In the genomic region with DNA sequence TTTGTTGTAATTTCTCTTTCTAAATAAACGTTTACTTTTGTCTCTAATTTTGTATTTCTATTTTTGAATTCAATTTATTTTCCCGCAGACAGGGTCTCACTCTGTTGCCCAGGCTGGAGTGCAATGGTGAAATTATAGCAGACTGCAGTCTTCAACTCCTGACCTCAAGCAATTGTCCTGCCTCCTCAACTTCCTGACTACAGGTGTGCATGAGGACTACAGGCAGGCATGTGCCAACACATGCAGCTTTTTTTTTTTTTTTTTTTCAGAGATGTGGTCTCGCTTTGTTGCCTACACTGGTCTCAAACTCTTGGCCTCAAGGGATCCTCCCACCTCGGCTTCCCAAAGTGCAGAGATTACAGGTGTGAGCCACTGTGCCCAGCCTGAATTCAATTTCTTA, we compare ENCODE assay signal across 22 cellular contexts. TPM values are rescaled to one million over a fixed set of nuclear protein-coding genes. Genes with fewer than 3 reads are reported as not detected.
A peak's percentile ranks its signal among the peaks of the same experiment; 100 is the strongest.
DNase-seq lines count a peak whose midpoint lies in the region; ATAC-seq and TF ChIP-seq lines count a peak whose summit lies in the region.
"Had no signal": no experiment of that assay in that cellular context is flagged by ENCODE, and none has a peak within 500 bp of the region (broad histone marks: within the 10 kb centered on the region; RNA-seq: fewer than 3 reads in every experiment).

No MANE protein-coding gene starts in this region.

- H3K27ac ChIP-seq in MM.1S (ENCODE audit: low read length) (peak overlapping the region; percentile 66), endodermal cell (ENCODE audit: low read depth, low read length) (no peak overlapping the region)
- H3K27ac ChIP-seq: A549, hepatocyte, upper lobe of left lung had no signal

- no peaks in the 10 kb centered on the region for H4K20me1 ChIP-seq in MM.1S (ENCODE audit: insufficient read depth, low read length)

- H3K9ac ChIP-seq in MM.1S (ENCODE audit: low read length) (no peak overlapping the region), endodermal cell (ENCODE audit: extremely low read depth, low read length, poor library complexity, severe bottlenecking) (no peak overlapping the region)

- peaks cover 34% of the 10 kb centered on the region for H3F3A ChIP-seq in MM.1S (ENCODE audit: insufficient read depth, low read length)

- H3K4me1 Mint-ChIP-seq in activated CD8-positive, alpha-beta T cell treated with anti-CD3 and anti-CD28 coated beads, Interleukin-2, amount 10 ng/mL, durations not matched to agents 7 days and 5 days (ENCODE audit: low read depth) = peaks cover 77% of the 10 kb centered on the region
- H3K4me1 Mint-ChIP-seq in activated CD8-positive, alpha-beta T cell treated with anti-CD3 and anti-CD28 coated beads for 36 hours (ENCODE audit: low read depth) = peaks cover 48% of the 10 kb centered on the region
- peaks cover 3% of the 10 kb centered on the region for H3K4me1 Mint-ChIP-seq in endodermal cell
- H3K4me1 Mint-ChIP-seq in stimulated activated effector memory CD8-positive, alpha-beta T cell treated with anti-CD3 and anti-CD28 coated beads, Interleukin-12 subunit alpha, Interleukin-12 subunit beta, amount 100 ng/mL, for 72 hours = peaks cover 35% of the 10 kb centered on the region

- no peaks in the 10 kb centered on the region for H3K27me3 Mint-ChIP-seq in activated CD8-positive, alpha-beta T cell treated with anti-CD3 and anti-CD28 coated beads, Interleukin-2, amount 10 ng/mL, durations not matched to agents 7 days and 5 days (ENCODE audit: low read depth)
- no peaks in the 10 kb centered on the region for H3K27me3 Mint-ChIP-seq in activated CD8-positive, alpha-beta T cell treated with anti-CD3 and anti-CD28 coated beads for 36 hours
- H3K27me3 Mint-ChIP-seq in endodermal cell (ENCODE audit: insufficient read depth) = no peaks in the 10 kb centered on the region

- CTCF ChIA-PET in activated CD8-positive, alpha-beta T cell treated with anti-CD3 and anti-CD28 coated beads, Interleukin-2, amount 10 ng/mL, durations not matched to agents 7 days and 5 days (lab: Charles Lee) = interaction anchor here (1.0 to 11.9 kb wide), 15 partner anchors 10 to 107 kb away, joined by 3 to 118 read pairs (median 6); a partner anchor contains a TSS
- CTCF ChIA-PET in activated CD8-positive, alpha-beta T cell treated with anti-CD3 and anti-CD28 coated beads for 36 hours (lab: Charles Lee) = interaction anchor here (0.9 to 2.4 kb wide), 8 partner anchors 10 to 195 kb away, joined by 3 to 9 read pairs (median 4); a partner anchor contains a TSS

- no peak overlapping the region for H3K4me3 Mint-ChIP-seq in activated CD8-positive, alpha-beta T cell treated with anti-CD3 and anti-CD28 coated beads, Interleukin-2, amount 10 ng/mL, durations not matched to agents 7 days and 5 days
- H3K4me3 Mint-ChIP-seq in activated CD8-positive, alpha-beta T cell treated with anti-CD3 and anti-CD28 coated beads for 36 hours = no peak overlapping the region
- no peak overlapping the region for H3K4me3 Mint-ChIP-seq in endodermal cell
- H3K4me3 Mint-ChIP-seq in stimulated activated effector memory CD8-positive, alpha-beta T cell treated with anti-CD3 and anti-CD28 coated beads, Interleukin-12 subunit alpha, Interleukin-12 subunit beta, amount 100 ng/mL, for 72 hours = peak overlapping the region; percentile 2

- H3K79me2 ChIP-seq in MM.1S (ENCODE audit: low read length) = no peaks in the 10 kb centered on the region
- H3K79me2 ChIP-seq: hepatocyte had no signal

- no peak for DNase-seq in activated CD8-positive, alpha-beta T cell treated with anti-CD3 and anti-CD28 coated beads, Interleukin-2, amount 10 ng/mL, durations not matched to agents 7 days and 5 days
- no peak for DNase-seq in activated CD8-positive, alpha-beta T cell treated with anti-CD3 and anti-CD28 coated beads for 36 hours
- DNase-seq in MM.1S = peak; percentile 95
- no peak for DNase-seq in endodermal cell
- DNase-seq in stimulated activated effector memory CD8-positive, alpha-beta T cell treated with anti-CD3 and anti-CD28 coated beads, Interleukin-12 subunit alpha, Interleukin-12 subunit beta, amount 100 ng/mL, for 72 hours (ENCODE audit: low spot score in 2 of 2) = no peak
- DNase-seq in NCI-H1436 (lab: John Stamatoyannopoulos, UW) = no peak
- DNase-seq in sciatic nerve (ENCODE audit: low spot score) = no peak
- DNase-seq in glomerular visceral epithelial cell (ENCODE audit: extremely low spot score) = no peak
- DNase-seq: activated naive CD4-positive, alpha-beta T cell treated with anti-CD3 and anti-CD28 coated beads, Interleukin-2, amount 50 U/mL, for 16 hours; activated T-cell treated with anti-CD3 and anti-CD28 coated beads for 4 hours; MG63; NCI-H1930; NCI-H524 treated with DMSO at 0.1 percent for 48 hours; OCI-M1; stimulated activated CD4-positive, alpha-beta T cell treated with anti-CD3 and anti-CD28 coated beads, Interleukin-12 subunit alpha, Interleukin-12 subunit beta, amount 100 ng/mL, for 4 hours; stimulated activated naive CD4-positive, alpha-beta T cell treated with Interleukin-2 at 50 U/mL for 16 hours; upper lobe of left lung had no signal

- no peak for TF ChIP-seq CTCF in activated CD8-positive, alpha-beta T cell treated with anti-CD3 and anti-CD28 coated beads for 36 hours (IDR thresholded peaks at IDR 0.05)
- TF ChIP-seq CTCF in MM.1S (IDR thresholded peaks at IDR 0.05; ENCODE audit: low read length) = peak; percentile 43
- peak; percentile 45 for TF ChIP-seq CTCF in endodermal cell (conservative IDR thresholded peaks at IDR 0.05)

- POLR2A ChIA-PET in activated CD8-positive, alpha-beta T cell treated with anti-CD3 and anti-CD28 coated beads, Interleukin-2, amount 10 ng/mL, durations not matched to agents 7 days and 5 days (lab: Charles Lee) = interaction anchor here (1.0 kb wide), 1 partner anchor 93 kb away, joined by 3 read pairs; no protein-coding TSS in a partner anchor
- POLR2A ChIA-PET in activated CD8-positive, alpha-beta T cell treated with anti-CD3 and anti-CD28 coated beads for 36 hours (lab: Charles Lee) = interaction anchor here (1.0 kb wide), 1 partner anchor 8 kb away, joined by 3 read pairs; no protein-coding TSS in a partner anchor

- 57 to 91% methylated on average over 2 to 4 of the region's 4 CpGs for WGBS in endodermal cell (ENCODE audit: insufficient coverage in 1 of 2, insufficient read length in 1 of 2), 2 experiments

- H3K4me1 ChIP-seq in MM.1S (ENCODE audit: low read length) = peaks cover 83% of the 10 kb centered on the region
- no peaks in the 10 kb centered on the region for H3K4me1 ChIP-seq in endodermal cell (ENCODE audit: control insufficient read depth, insufficient read depth, low read length)
- H3K4me1 ChIP-seq: A549 had no signal

- H2AFZ ChIP-seq in MM.1S (ENCODE audit: low read length) = peak overlapping the region; percentile 29
- H2AFZ ChIP-seq: hepatocyte had no signal

- H3K27me3 ChIP-seq in MM.1S (replicated peaks; ENCODE audit: insufficient read depth, low read length) = no peaks in the 10 kb centered on the region
- no peaks in the 10 kb centered on the region for H3K27me3 ChIP-seq in endodermal cell (ENCODE audit: control insufficient read depth, insufficient read depth, low read length, poor library complexity, severe bottlenecking)
- H3K27me3 ChIP-seq: hepatocyte, upper lobe of left lung had no signal

- peak overlapping the region; percentile 92 for H3K27ac Mint-ChIP-seq in activated CD8-positive, alpha-beta T cell treated with anti-CD3 and anti-CD28 coated beads, Interleukin-2, amount 10 ng/mL, durations not matched to agents 7 days and 5 days
- H3K27ac Mint-ChIP-seq in activated CD8-positive, alpha-beta T cell treated with anti-CD3 and anti-CD28 coated beads for 36 hours = no peak overlapping the region
- no peak overlapping the region for H3K27ac Mint-ChIP-seq in endodermal cell
- H3K27ac Mint-ChIP-seq in stimulated activated effector memory CD8-positive, alpha-beta T cell treated with anti-CD3 and anti-CD28 coated beads, Interleukin-12 subunit alpha, Interleukin-12 subunit beta, amount 100 ng/mL, for 72 hours = peak overlapping the region; percentile 17

- H3K36me3 ChIP-seq in MM.1S (replicated peaks; ENCODE audit: insufficient read depth, low read length) (no peaks in the 10 kb centered on the region), endodermal cell (ENCODE audit: control insufficient read depth, insufficient read depth, low read length) (no peaks in the 10 kb centered on the region)
- H3K36me3 ChIP-seq: MG63, upper lobe of left lung had no signal

- H3K9me3 ChIP-seq in MM.1S (replicated peaks; ENCODE audit: insufficient read depth, low read length) = no peaks in the 10 kb centered on the region
- no peaks in the 10 kb centered on the region for H3K9me3 ChIP-seq in endodermal cell (ENCODE audit: control insufficient read depth, low read length)
- H3K9me3 ChIP-seq: A549, MG63, upper lobe of left lung had no signal

- ATAC-seq in activated CD8-positive, alpha-beta T cell treated with anti-CD3 and anti-CD28 coated beads, Interleukin-2, amount 10 ng/mL, durations not matched to agents 7 days and 5 days = peak; percentile 24
- ATAC-seq in activated CD8-positive, alpha-beta T cell treated with anti-CD3 and anti-CD28 coated beads for 36 hours = no peak
- ATAC-seq in stimulated activated effector memory CD8-positive, alpha-beta T cell treated with anti-CD3 and anti-CD28 coated beads, Interleukin-12 subunit alpha, Interleukin-12 subunit beta, amount 100 ng/mL, for 72 hours = no peak
- ATAC-seq in sciatic nerve = no peak
- ATAC-seq: A549 had no signal

- peaks cover 2% of the 10 kb centered on the region for H3K36me3 Mint-ChIP-seq in activated CD8-positive, alpha-beta T cell treated with anti-CD3 and anti-CD28 coated beads, Interleukin-2, amount 10 ng/mL, durations not matched to agents 7 days and 5 days (ENCODE audit: low read depth)
- H3K36me3 Mint-ChIP-seq in activated CD8-positive, alpha-beta T cell treated with anti-CD3 and anti-CD28 coated beads for 36 hours (ENCODE audit: low read depth) = no peaks in the 10 kb centered on the region
- H3K36me3 Mint-ChIP-seq in endodermal cell (ENCODE audit: low read depth) = no peaks in the 10 kb centered on the region
- no peaks in the 10 kb centered on the region for H3K36me3 Mint-ChIP-seq in stimulated activated effector memory CD8-positive, alpha-beta T cell treated with anti-CD3 and anti-CD28 coated beads, Interleukin-12 subunit alpha, Interleukin-12 subunit beta, amount 100 ng/mL, for 72 hours

- H3K9me2 ChIP-seq in MM.1S (replicated peaks; ENCODE audit: insufficient read depth, low read length) = no peaks in the 10 kb centered on the region

- peak overlapping the region; percentile 10; the same call in 1 of the 2 replicates for H3K4me3 ChIP-seq in MM.1S (ENCODE audit: low read length)
- H3K4me3 ChIP-seq in endodermal cell (ENCODE audit: low read length) = no peak overlapping the region
- H3K4me3 ChIP-seq: A549, hepatocyte, MG63, upper lobe of left lung had no signal

- H3K4me2 ChIP-seq in MM.1S (ENCODE audit: low read depth, low read length) = peak overlapping the region; percentile 64
- H3K4me2 ChIP-seq: A549, hepatocyte had no signal

- no peaks in the 10 kb centered on the region for H3K9me3 Mint-ChIP-seq in activated CD8-positive, alpha-beta T cell treated with anti-CD3 and anti-CD28 coated beads, Interleukin-2, amount 10 ng/mL, durations not matched to agents 7 days and 5 days (ENCODE audit: insufficient read depth)
- no peaks in the 10 kb centered on the region for H3K9me3 Mint-ChIP-seq in activated CD8-positive, alpha-beta T cell treated with anti-CD3 and anti-CD28 coated beads for 36 hours
- no peaks in the 10 kb centered on the region for H3K9me3 Mint-ChIP-seq in endodermal cell
- no peaks in the 10 kb centered on the region for H3K9me3 Mint-ChIP-seq in stimulated activated effector memory CD8-positive, alpha-beta T cell treated with anti-CD3 and anti-CD28 coated beads, Interleukin-12 subunit alpha, Interleukin-12 subunit beta, amount 100 ng/mL, for 72 hours

- intact Hi-C loops in activated CD8-positive, alpha-beta T cell treated with anti-CD3 and anti-CD28 coated beads for 36 hours (cut with micrococcal nuclease) = no loop called here
- intact Hi-C loops in sciatic nerve (cut with DNase I) = no loop called here

RNA-seq across cellular contexts. Expression of a gene that starts 36.7 kb away (rescaled TPM):
- total RNA-seq in activated CD8-positive, alpha-beta T cell treated with anti-CD3 and anti-CD28 coated beads, Interleukin-2, amount 10 ng/mL, durations not matched to agents 7 days and 5 days = not detected
- not detected for total RNA-seq in activated CD8-positive, alpha-beta T cell treated with anti-CD3 and anti-CD28 coated beads for 36 hours
- total RNA-seq in endodermal cell = not detected
- not detected for polyA plus RNA-seq in endodermal cell (2013, experiment 1 of 2)
- polyA plus RNA-seq in endodermal cell (2013, experiment 2 of 2) = not detected
- not detected for total RNA-seq in sciatic nerve
- total RNA-seq: fibroblast of lung; hepatocyte; kidney epithelial cell; T-helper 2 cell treated with Interferon-gamma antibody and Interleukin-4, amounts not matched to agents 100 ng/mL and 5 ng/mL, for 36 hours; upper lobe of left lung had no signal
- polyA plus RNA-seq: fibroblast of lung, hepatocyte had no signal

RNA-seq across cellular contexts. Expression of a gene that starts 56.5 kb away (rescaled TPM):
- under 1 TPM in 1 of 2 experiments, not detected in 1; 0.32 TPM for total RNA-seq in activated CD8-positive, alpha-beta T cell treated with anti-CD3 and anti-CD28 coated beads, Interleukin-2, amount 10 ng/mL, durations not matched to agents 7 days and 5 days
- under 1 TPM in 1 of 2 experiments, not detected in 1; 0.32 TPM for total RNA-seq in activated CD8-positive, alpha-beta T cell treated with anti-CD3 and anti-CD28 coated beads for 36 hours
- not detected for total RNA-seq in endodermal cell
- not detected for polyA plus RNA-seq in endodermal cell (2013, experiment 1 of 2)
- not detected for polyA plus RNA-seq in endodermal cell (2013, experiment 2 of 2)
- total RNA-seq in sciatic nerve = 1.1 TPM
- total RNA-seq: fibroblast of lung, hepatocyte, kidney epithelial cell had no signal
- polyA plus RNA-seq: A549, fibroblast of lung had no signal

RNA-seq across cellular contexts. Expression of a gene that starts 58.2 kb away (rescaled TPM):
- not detected for total RNA-seq in activated CD8-positive, alpha-beta T cell treated with anti-CD3 and anti-CD28 coated beads, Interleukin-2, amount 10 ng/mL, durations not matched to agents 7 days and 5 days
- not detected for total RNA-seq in activated CD8-positive, alpha-beta T cell treated with anti-CD3 and anti-CD28 coated beads for 36 hours
- total RNA-seq in endodermal cell (not detected), sciatic nerve (not detected)
- polyA plus RNA-seq in endodermal cell (2013, experiment 1 of 2) = not detected
- polyA plus RNA-seq in endodermal cell (2013, experiment 2 of 2) = not detected
- total RNA-seq: fibroblast of lung; kidney epithelial cell; T-helper 2 cell treated with Interferon-gamma antibody and Interleukin-4, amounts not matched to agents 100 ng/mL and 5 ng/mL, for 36 hours; upper lobe of left lung had no signal
- polyA plus RNA-seq: A549, fibroblast of lung, hepatocyte had no signal

Comparison
In these comparisons a context has a peak if more than half of its experiments do, and no peak if none do; other contexts are left out.
1. H3K27ac Mint-ChIP-seq: peak in activated CD8-positive, alpha-beta T cell treated with anti-CD3 and anti-CD28 coated beads, Interleukin-2, amount 10 ng/mL, durations not matched to agents 7 days and 5 days (single experiment) and stimulated activated effector memory CD8-positive, alpha-beta T cell treated with anti-CD3 and anti-CD28 coated beads, Interleukin-12 subunit alpha, Interleukin-12 subunit beta, amount 100 ng/mL, for 72 hours (single experiment); none in activated CD8-positive, alpha-beta T cell treated with anti-CD3 and anti-CD28 coated beads for 36 hours (single experiment) and endodermal cell (single experiment).